In genomic region chr11:20937826-20938225, GRCh38 we compare ENCODE assay signal across 20 cellular contexts.
"Had no signal": no experiment of that assay in that cellular context is flagged by ENCODE, and none has a peak within 500 bp of the region (broad histone marks: within the 10 kb centered on the region; RNA-seq: fewer than 3 reads in every experiment).

No MANE protein-coding gene starts in this region.

- H3K27ac ChIP-seq: RWPE1 had no signal

- ATAC-seq: HepG2, Panc1, PC-3, SK-N-SH treated with all-trans-retinoic acid at 6 μM for 48 hours had no signal

- FAIRE-seq: HepG2 had no signal

- DNase-seq: IMR-90; Karpas-422; KG1; MM.1S; NCI-H1092 treated with DMSO at 0.1 percent for 48 hours; NCI-H1436; NCI-H187; NCI-H2029; NCI-H2081 treated with DMSO at 0.1 percent for 48 hours; NCI-H2227 treated with DMSO at 0.1 percent for 48 hours; NCI-H524; NCI-H526 treated with DMSO at 0.1 percent for 48 hours; NCI-H748 treated with DMSO at 0.1 percent for 48 hours; NK-92 treated with Interleukin-12 subunit alpha and Interleukin-12 subunit beta, amount 100 ng/mL, for 24 hours; PC-3; SHP77 had no signal
